In the genomic region with DNA sequence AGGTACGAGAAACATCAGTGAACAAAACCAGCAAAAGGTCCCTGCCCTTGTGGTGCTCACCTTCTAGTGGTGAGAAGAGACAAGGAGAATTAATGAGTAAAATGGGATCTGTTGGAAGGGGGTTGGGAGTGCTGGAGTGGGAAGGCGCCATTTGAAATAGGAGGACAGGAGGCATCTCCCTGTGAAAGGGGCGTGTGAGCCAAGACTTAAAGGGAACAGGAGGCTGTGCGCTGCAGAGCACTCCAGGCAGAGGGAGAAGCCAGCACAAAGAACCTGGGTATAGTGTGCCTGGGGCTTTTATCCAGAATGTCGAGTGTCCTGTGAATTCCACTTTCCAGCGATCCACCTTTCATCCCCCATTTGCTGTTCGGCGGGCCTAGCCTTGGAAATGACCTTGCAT, we compare ENCODE assay signal across 1 cellular context.
TF ChIP-seq lines count a peak whose summit lies in the region.

No MANE protein-coding gene starts in this region.

TF ChIP-seq in SK-N-SH, 30 proteins besides CTCF, POLR2A, EP300 and RAD21 (continued from another document):
- TF ChIP-seq PBX3 (IDR thresholded peaks at IDR 0.05): no peak
- no peak for TF ChIP-seq MAX (IDR thresholded peaks at IDR 0.05; ENCODE audit: low read depth)
- TF ChIP-seq GABPA (IDR thresholded peaks at IDR 0.05; ENCODE audit: low read depth): no peak
- TF ChIP-seq GATA2 (CRISPR knock-in tag; IDR thresholded peaks at IDR 0.05): no peak
TF ChIP-seq in SK-N-SH: peak in this region for 0.
